ENCODE assay signal across 36 cellular contexts in genomic region chr5:120344181-120344580, GRCh38.
"Had no signal": no experiment of that assay in that cellular context is flagged by ENCODE, and none has a peak within 500 bp of the region (broad histone marks: within the 10 kb centered on the region; RNA-seq: fewer than 3 reads in every experiment).

No MANE protein-coding gene starts in this region.

- H3K36me3 Mint-ChIP-seq: activated CD4-positive, alpha-beta memory T cell treated with anti-CD3 and anti-CD28 coated beads for 36 hours; activated naive CD4-positive, alpha-beta T cell treated with anti-CD3 and anti-CD28 coated beads, Interleukin-2, amount 50 U/mL, for 72 hours; activated naive CD8-positive, alpha-beta T cell treated with anti-CD3 and anti-CD28 coated beads for 36 hours had no signal

- H3K36me3 ChIP-seq: adrenal gland, brain microvascular endothelial cell, cardiac muscle cell had no signal

- ATAC-seq: activated CD8-positive, alpha-beta T cell treated with anti-CD3 and anti-CD28 coated beads for 36 hours; activated naive CD4-positive, alpha-beta T cell treated with anti-CD3 and anti-CD28 coated beads, Interleukin-2, amount 50 U/mL, for 72 hours; activated T-cell treated with anti-CD3 and anti-CD28 coated beads, Interleukin-2, amount 50 U/mL, for 4 hours; activated T-cell treated with anti-CD3 and anti-CD28 coated beads, Interleukin-2, amount 50 U/mL, for 72 hours; activated T-helper 17 cell treated with anti-CD3 and anti-CD28 coated beads, Interleukin-2, amount 50 U/mL, for 72 hours; body of pancreas had no signal

- H3K4me1 Mint-ChIP-seq: activated B cell treated with CpG ODN at 0.5 μM for 24 hours; activated CD4-positive, alpha-beta T cell treated with anti-CD3 and anti-CD28 coated beads, Interleukin-2, amount 10 ng/mL, durations not matched to agents 24 days and 14 days; activated naive CD8-positive, alpha-beta T cell treated with anti-CD3 and anti-CD28 coated beads for 36 hours; activated T-helper 17 cell treated with anti-CD3 and anti-CD28 coated beads, Interleukin-2, amount 50 U/mL, for 72 hours; central memory CD8-positive, alpha-beta T cell had no signal

- DNase-seq: activated B cell treated with CpG ODN at 0.5 μM for 24 hours; activated CD4-positive, alpha-beta memory T cell treated with anti-CD3 and anti-CD28 coated beads for 36 hours; activated CD4-positive, alpha-beta T cell treated with anti-CD3 and anti-CD28 coated beads for 4 hours; activated CD4-positive, alpha-beta T cell treated with anti-CD3 and anti-CD28 coated beads, Interleukin-2, amount 10 ng/mL, durations not matched to agents 24 days and 14 days; activated CD4-positive, alpha-beta T cell treated with anti-CD3 and anti-CD28 coated beads, Interleukin-2, amount 50 U/mL, for 1 hour; activated CD4-positive, alpha-beta T cell treated with anti-CD3 and anti-CD28 coated beads, Interleukin-2, amount 50 U/mL, for 4 hours; activated CD4-positive, CD25-positive, alpha-beta regulatory T cell treated with anti-CD3 and anti-CD28 coated beads, Interleukin-2, amount 50 U/mL, for 72 hours; activated CD8-positive, alpha-beta memory T cell treated with anti-CD3 and anti-CD28 coated beads, Interleukin-2, amount 50 U/mL, for 4 hours; activated CD8-positive, alpha-beta T cell treated with anti-CD3 and anti-CD28 coated beads for 36 hours; activated effector memory CD4-positive, alpha-beta T cell treated with anti-CD3 and anti-CD28 coated beads, Interleukin-2, amount 50 U/mL, for 16 hours; activated gamma-delta T cell treated with Interleukin-2 at 50 U/mL for 16 hours; activated naive CD4-positive, alpha-beta T cell; activated naive CD4-positive, alpha-beta T cell treated with anti-CD3 and anti-CD28 coated beads for 36 hours; activated naive CD4-positive, alpha-beta T cell treated with anti-CD3 and anti-CD28 coated beads, Interleukin-2, amount 50 U/mL, for 16 hours; activated naive CD8-positive, alpha-beta T cell treated with anti-CD3 and anti-CD28 coated beads for 36 hours; activated T-cell treated with anti-CD3 and anti-CD28 coated beads for 4 hours; activated T-cell treated with anti-CD3 and anti-CD28 coated beads, Interleukin-2, amount 50 U/mL, for 1 hour; activated T-cell treated with anti-CD3 and anti-CD28 coated beads, Interleukin-2, amount 50 U/mL, for 4 hours; activated T-cell treated with anti-CD3 and anti-CD28 coated beads, Interleukin-2, amount 50 U/mL, for 72 hours; adrenal gland; amniotic stem cell; aorta; body of pancreas; brain microvascular endothelial cell; caudate nucleus; cerebellar nuclear complex; T-helper 2 cell; T-helper 9 cell had no signal

- H3K27me3 Mint-ChIP-seq: activated B cell treated with CpG ODN at 0.5 μM for 24 hours; activated CD4-positive, alpha-beta memory T cell treated with anti-CD3 and anti-CD28 coated beads for 36 hours; activated CD4-positive, alpha-beta T cell treated with anti-CD3 and anti-CD28 coated beads, Interleukin-2, amount 10 ng/mL, durations not matched to agents 24 days and 14 days; activated naive CD8-positive, alpha-beta T cell treated with anti-CD3 and anti-CD28 coated beads for 36 hours; activated T-helper 17 cell treated with anti-CD3 and anti-CD28 coated beads, Interleukin-2, amount 50 U/mL, for 72 hours; central memory CD8-positive, alpha-beta T cell had no signal

- H3K27ac Mint-ChIP-seq: activated B cell treated with CpG ODN at 0.5 μM for 24 hours; activated CD4-positive, alpha-beta memory T cell treated with anti-CD3 and anti-CD28 coated beads for 36 hours; activated CD4-positive, alpha-beta T cell treated with anti-CD3 and anti-CD28 coated beads, Interleukin-2, amount 10 ng/mL, durations not matched to agents 24 days and 14 days; activated CD8-positive, alpha-beta T cell treated with anti-CD3 and anti-CD28 coated beads for 36 hours; activated naive CD4-positive, alpha-beta T cell treated with anti-CD3 and anti-CD28 coated beads for 36 hours; activated naive CD4-positive, alpha-beta T cell treated with anti-CD3 and anti-CD28 coated beads, Interleukin-2, amount 50 U/mL, for 72 hours; activated naive CD8-positive, alpha-beta T cell treated with anti-CD3 and anti-CD28 coated beads for 36 hours; activated T-cell treated with anti-CD3 and anti-CD28 coated beads, Interleukin-2, amount 50 U/mL, for 72 hours; activated T-helper 1 cell treated with anti-CD3 and anti-CD28 coated beads, Interleukin-12 subunit alpha, Interleukin-12 subunit beta, Interleukin-2, Interleukin-4 antibody, amounts not matched to agents 30 ng/mL and 10 ng/mL and 1 ng/mL, durations not matched to agents 14 hours and 24 hours and 36 hours; activated T-helper 17 cell treated with anti-CD3 and anti-CD28 coated beads, Interleukin-2, amount 50 U/mL, for 72 hours; T-helper 1 cell treated with Interleukin-12 subunit alpha and Interleukin-12 subunit beta and Interleukin-4 antibody, amounts not matched to agents 30 μg/mL and 1 μg/mL, for 36 hours; T-helper 2 cell treated with Interferon-gamma antibody and Interleukin-4, amounts not matched to agents 5 μg/mL and 100 μg/mL, for 36 hours had no signal

- H3K27ac ChIP-seq: adrenal gland, body of pancreas, brain microvascular endothelial cell, cardiac muscle cell, VCaP had no signal

- H3K4me3 ChIP-seq: adrenal gland, body of pancreas, cardiac muscle cell had no signal

- H3K27me3 ChIP-seq: adrenal gland, body of pancreas, brain microvascular endothelial cell, cardiac muscle cell had no signal

- H3K4me1 ChIP-seq: adrenal gland, body of pancreas had no signal

- H3K4me3 Mint-ChIP-seq: activated B cell treated with CpG ODN at 0.5 μM for 24 hours; activated CD4-positive, alpha-beta memory T cell treated with anti-CD3 and anti-CD28 coated beads for 36 hours; activated CD4-positive, alpha-beta T cell treated with anti-CD3 and anti-CD28 coated beads, Interleukin-2, amount 10 ng/mL, durations not matched to agents 24 days and 14 days; activated CD8-positive, alpha-beta T cell treated with anti-CD3 and anti-CD28 coated beads for 36 hours; activated naive CD4-positive, alpha-beta T cell treated with anti-CD3 and anti-CD28 coated beads for 36 hours; activated naive CD8-positive, alpha-beta T cell treated with anti-CD3 and anti-CD28 coated beads for 36 hours; activated T-cell treated with anti-CD3 and anti-CD28 coated beads, Interleukin-2, amount 50 U/mL, for 4 hours; activated T-cell treated with anti-CD3 and anti-CD28 coated beads, Interleukin-2, amount 50 U/mL, for 72 hours; activated T-helper 1 cell treated with anti-CD3 and anti-CD28 coated beads, Interleukin-12 subunit alpha, Interleukin-12 subunit beta, Interleukin-2, Interleukin-4 antibody, amounts not matched to agents 30 ng/mL and 10 ng/mL and 1 ng/mL, durations not matched to agents 14 hours and 24 hours and 36 hours; activated T-helper 17 cell treated with anti-CD3 and anti-CD28 coated beads, Interleukin-2, amount 50 U/mL, for 72 hours; central memory CD8-positive, alpha-beta T cell; T-helper 1 cell treated with Interleukin-12 subunit alpha and Interleukin-12 subunit beta and Interleukin-4 antibody, amounts not matched to agents 30 μg/mL and 1 μg/mL, for 36 hours; T-helper 2 cell treated with Interferon-gamma antibody and Interleukin-4, amounts not matched to agents 5 μg/mL and 100 μg/mL, for 36 hours had no signal

- H3K9me3 Mint-ChIP-seq: activated B cell treated with CpG ODN at 0.5 μM for 24 hours; activated CD4-positive, alpha-beta T cell treated with anti-CD3 and anti-CD28 coated beads, Interleukin-2, amount 10 ng/mL, durations not matched to agents 24 days and 14 days; activated CD8-positive, alpha-beta T cell treated with anti-CD3 and anti-CD28 coated beads for 36 hours; activated naive CD8-positive, alpha-beta T cell treated with anti-CD3 and anti-CD28 coated beads for 36 hours; activated T-cell treated with anti-CD3 and anti-CD28 coated beads, Interleukin-2, amount 50 U/mL, for 4 hours; activated T-cell treated with anti-CD3 and anti-CD28 coated beads, Interleukin-2, amount 50 U/mL, for 72 hours; activated T-helper 1 cell treated with anti-CD3 and anti-CD28 coated beads, Interleukin-12 subunit alpha, Interleukin-12 subunit beta, Interleukin-2, Interleukin-4 antibody, amounts not matched to agents 30 ng/mL and 10 ng/mL and 1 ng/mL, durations not matched to agents 14 hours and 24 hours and 36 hours; T-helper 1 cell treated with Interleukin-12 subunit alpha and Interleukin-12 subunit beta and Interleukin-4 antibody, amounts not matched to agents 30 μg/mL and 1 μg/mL, for 36 hours; T-helper 2 cell treated with Interferon-gamma antibody and Interleukin-4, amounts not matched to agents 5 μg/mL and 100 μg/mL, for 36 hours had no signal

- H3K9me3 ChIP-seq: adrenal gland, body of pancreas had no signal
